Comparison of ENCODE assay signal across 7 cellular contexts in genomic region chr10:72692897-72693598, GRCh38. TPM values are rescaled to one million over a fixed set of nuclear protein-coding genes. Genes with fewer than 3 reads are reported as not detected.
DNase-seq lines count a peak whose midpoint lies in the region; ATAC-seq and TF ChIP-seq lines count a peak whose summit lies in the region.

No MANE protein-coding gene starts in this region.

- peak overlapping the region; percentile 94 for H3K4me3 ChIP-seq in GM08714 (ENCODE audit: low read length)
- H3K4me3 ChIP-seq in WI38 (ENCODE audit: low read depth, low read length) = peak overlapping the region; percentile 95
- peak overlapping the region; percentile 71 to 97 for H3K4me3 ChIP-seq in gastroesophageal sphincter
- H3K4me3 ChIP-seq in skeletal muscle cell (ENCODE audit: low read depth, low read length) = peak overlapping the region; percentile 78

- ATAC-seq in HG03139 (IDR thresholded peaks at IDR 0.05; ENCODE audit: unreplicated experiment) = peak; percentile 6
- ATAC-seq in gastroesophageal sphincter = no peak
- ATAC-seq in HG03565 (IDR thresholded peaks at IDR 0.05; ENCODE audit: unreplicated experiment) = no peak

- no peak for TF ChIP-seq EP300 in gastroesophageal sphincter (IDR thresholded peaks at IDR 0.05)

- H3K4me1 ChIP-seq in gastroesophageal sphincter = peaks cover 6 to 38% (median 11%) of the 10 kb centered on the region in 3 donors

- peak overlapping the region; percentile 73 to 97 (median 93) for H3K27ac ChIP-seq in gastroesophageal sphincter

- DNase-seq in skeletal muscle cell (ENCODE audit: low read depth) = no peak
- no peak for DNase-seq in stimulated activated CD8-positive, alpha-beta memory T cell treated with anti-CD3 and anti-CD28 coated beads, Interleukin-4, amount 100 ng/mL, for 48 hours

- 0 to 4% methylated on average over 1 to 4 of the region's 11 CpGs for WGBS in gastroesophageal sphincter (ENCODE audit: low coverage in 1 of 2), 2 donors

- TF ChIP-seq CTCF in WI38 (IDR thresholded peaks at IDR 0.05; ENCODE audit: low read depth, low read length) (no peak), gastroesophageal sphincter (IDR thresholded peaks at IDR 0.05) (no peak)

- H3K36me3 ChIP-seq in gastroesophageal sphincter = no peaks in the 10 kb centered on the region

- H3K9me3 ChIP-seq in gastroesophageal sphincter = no peaks in the 10 kb centered on the region

- no peaks in the 10 kb centered on the region for H3K27me3 ChIP-seq in gastroesophageal sphincter

- no peak for TF ChIP-seq POLR2A in gastroesophageal sphincter (IDR thresholded peaks at IDR 0.05)

RNA-seq across cellular contexts. Expression of gene MCU, which starts 1.1 kb away (rescaled TPM):
- total RNA-seq in gastroesophageal sphincter = 10 to 100 TPM; 17.6 to 24.9 (median 20.3) TPM
